9 cellular contexts compared by ENCODE assay signal in genomic region chr2:66555511-66556324, GRCh38.
A peak's percentile ranks its signal among the peaks of the same experiment; 100 is the strongest.
DNase-seq lines count a peak whose midpoint lies in the region; ATAC-seq, FAIRE-seq and TF ChIP-seq lines count a peak whose summit lies in the region.
"Had no signal": no experiment of that assay in that cellular context is flagged by ENCODE, and none has a peak within 500 bp of the region (broad histone marks: within the 10 kb centered on the region; RNA-seq: fewer than 3 reads in every experiment).

No MANE protein-coding gene starts in this region.

- H3K4me1 ChIP-seq in adipocyte (ENCODE audit: control insufficient read depth, insufficient read depth, low read length) (peaks cover 28% of the 10 kb centered on the region), hepatocyte (ENCODE audit: insufficient read depth) (peaks cover 18% of the 10 kb centered on the region), skeletal muscle tissue (ENCODE audit: control insufficient read depth in 3 of 3, insufficient read depth in 3 of 3, low read length in 3 of 3) (peaks cover 0 to 2% (median 0%) of the 10 kb centered on the region in 3 donors), MM.1S (ENCODE audit: low read length) (no peaks in the 10 kb centered on the region)

- H3K4me3 ChIP-seq in adipocyte (ENCODE audit: low read length) (peak overlapping the region; percentile 75), hepatocyte (no peak overlapping the region), skeletal muscle tissue (ENCODE audit: low read length in 3 of 3) (peak overlapping the region; percentile 10 to 72 (median 49)), MM.1S (ENCODE audit: low read length) (no peak overlapping the region)
- H3K4me3 ChIP-seq: MG63 had no signal

- ATAC-seq in HG03095 (IDR thresholded peaks at IDR 0.05; ENCODE audit: unreplicated experiment) (no peak), GM21737 (IDR thresholded peaks at IDR 0.05; ENCODE audit: unreplicated experiment) (no peak)

- 55% methylated on average over 13 of the region's 13 CpGs for WGBS in hepatocyte (ENCODE audit: low lambda C conversion rate, missing lambda C conversion rate)

- H4K20me1 ChIP-seq in hepatocyte (ENCODE audit: insufficient read depth, poor library complexity, severe bottlenecking): no peaks in the 10 kb centered on the region
- no peaks in the 10 kb centered on the region for H4K20me1 ChIP-seq in MM.1S (ENCODE audit: insufficient read depth, low read length)

- H3K27ac ChIP-seq in hepatocyte (peak overlapping the region; percentile 75), skeletal muscle tissue (ENCODE audit: low read depth, low read length) (no peak overlapping the region), MM.1S (ENCODE audit: low read length) (no peak overlapping the region)

- peak overlapping the region; percentile 61 for H3K4me2 ChIP-seq in hepatocyte
- no peak overlapping the region for H3K4me2 ChIP-seq in MM.1S (ENCODE audit: low read depth, low read length)

- H3K79me2 ChIP-seq in hepatocyte: peaks cover 7% of the 10 kb centered on the region
- no peaks in the 10 kb centered on the region for H3K79me2 ChIP-seq in MM.1S (ENCODE audit: low read length)

- DNase-seq in HTR-8/SVneo (ENCODE audit: insufficient read length, low spot score): no peak
- no peak for DNase-seq in adipocyte (ENCODE audit: low read depth)
- no peak for DNase-seq in hepatocyte (ENCODE audit: low spot score)
- DNase-seq in superior temporal gyrus (ENCODE audit: extremely low spot score): no peak
- DNase-seq in MM.1S: no peak
- DNase-seq: MG63 had no signal

- H3F3A ChIP-seq in MM.1S (ENCODE audit: insufficient read depth, low read length): no peaks in the 10 kb centered on the region

- no peaks in the 10 kb centered on the region for H3K36me3 ChIP-seq in adipocyte (ENCODE audit: control insufficient read depth, insufficient read depth, low read length, severe bottlenecking)
- H3K36me3 ChIP-seq in hepatocyte (replicated peaks; ENCODE audit: insufficient read depth, low read depth): no peaks in the 10 kb centered on the region
- H3K36me3 ChIP-seq in skeletal muscle tissue (ENCODE audit: control insufficient read depth in 3 of 3, insufficient read depth in 3 of 3, low read length in 3 of 3): no peaks in the 10 kb centered on the region
- H3K36me3 ChIP-seq in MM.1S (replicated peaks; ENCODE audit: insufficient read depth, low read length): no peaks in the 10 kb centered on the region; the same call in 1 of the 2 replicates
- H3K36me3 ChIP-seq: MG63 had no signal

- H3K9ac ChIP-seq in adipocyte (ENCODE audit: low read length): peak overlapping the region; percentile 79
- peak overlapping the region in 2 of 3 donors; percentile 35 to 71 for H3K9ac ChIP-seq in skeletal muscle tissue (ENCODE audit: low read depth in 1 of 3, low read length in 3 of 3)
- H3K9ac ChIP-seq in MM.1S (ENCODE audit: low read length): no peak overlapping the region

- H3K9me2 ChIP-seq in hepatocyte (replicated peaks; ENCODE audit: insufficient read depth): no peaks in the 10 kb centered on the region
- no peaks in the 10 kb centered on the region for H3K9me2 ChIP-seq in MM.1S (replicated peaks; ENCODE audit: insufficient read depth, low read length)

- FAIRE-seq in HTR-8/SVneo (lab: Jason Lieb, UNC): peak; percentile 68

- no peaks in the 10 kb centered on the region for H3K9me3 ChIP-seq in adipocyte (ENCODE audit: control insufficient read depth, low read length)
- H3K9me3 ChIP-seq in hepatocyte (ENCODE audit: low read depth): no peaks in the 10 kb centered on the region
- no peaks in the 10 kb centered on the region for H3K9me3 ChIP-seq in skeletal muscle tissue (ENCODE audit: control insufficient read depth in 3 of 3, low read length in 3 of 3)
- H3K9me3 ChIP-seq in MM.1S (replicated peaks; ENCODE audit: insufficient read depth, low read length): no peaks in the 10 kb centered on the region
- H3K9me3 ChIP-seq: MG63 had no signal

- TF ChIP-seq CTCF in hepatocyte (IDR thresholded peaks at IDR 0.05; ENCODE audit: poor library complexity) (no peak), MM.1S (IDR thresholded peaks at IDR 0.05; ENCODE audit: low read length) (no peak)

- H3K27me3 ChIP-seq in adipocyte (replicated peaks; ENCODE audit: control insufficient read depth, insufficient read depth, low read length) (no peaks in the 10 kb centered on the region), hepatocyte (no peaks in the 10 kb centered on the region), skeletal muscle tissue (ENCODE audit: control insufficient read depth in 3 of 3, insufficient read depth in 3 of 3, low read length in 3 of 3) (no peaks in the 10 kb centered on the region), MM.1S (replicated peaks; ENCODE audit: insufficient read depth, low read length) (no peaks in the 10 kb centered on the region)
- H3K27me3 ChIP-seq: MG63 had no signal

- no peak overlapping the region for H2AFZ ChIP-seq in hepatocyte
- no peak overlapping the region for H2AFZ ChIP-seq in MM.1S (ENCODE audit: low read length)

Comparison
In these comparisons a context has a peak if more than half of its experiments do, and no peak if none do; other contexts are left out.
1. H3K4me3 ChIP-seq: peak in adipocyte (single experiment) and skeletal muscle tissue (3 of 3); none in hepatocyte (single experiment) and MM.1S (single experiment).